ENCODE assay signal across 18 cellular contexts in the genomic region with DNA sequence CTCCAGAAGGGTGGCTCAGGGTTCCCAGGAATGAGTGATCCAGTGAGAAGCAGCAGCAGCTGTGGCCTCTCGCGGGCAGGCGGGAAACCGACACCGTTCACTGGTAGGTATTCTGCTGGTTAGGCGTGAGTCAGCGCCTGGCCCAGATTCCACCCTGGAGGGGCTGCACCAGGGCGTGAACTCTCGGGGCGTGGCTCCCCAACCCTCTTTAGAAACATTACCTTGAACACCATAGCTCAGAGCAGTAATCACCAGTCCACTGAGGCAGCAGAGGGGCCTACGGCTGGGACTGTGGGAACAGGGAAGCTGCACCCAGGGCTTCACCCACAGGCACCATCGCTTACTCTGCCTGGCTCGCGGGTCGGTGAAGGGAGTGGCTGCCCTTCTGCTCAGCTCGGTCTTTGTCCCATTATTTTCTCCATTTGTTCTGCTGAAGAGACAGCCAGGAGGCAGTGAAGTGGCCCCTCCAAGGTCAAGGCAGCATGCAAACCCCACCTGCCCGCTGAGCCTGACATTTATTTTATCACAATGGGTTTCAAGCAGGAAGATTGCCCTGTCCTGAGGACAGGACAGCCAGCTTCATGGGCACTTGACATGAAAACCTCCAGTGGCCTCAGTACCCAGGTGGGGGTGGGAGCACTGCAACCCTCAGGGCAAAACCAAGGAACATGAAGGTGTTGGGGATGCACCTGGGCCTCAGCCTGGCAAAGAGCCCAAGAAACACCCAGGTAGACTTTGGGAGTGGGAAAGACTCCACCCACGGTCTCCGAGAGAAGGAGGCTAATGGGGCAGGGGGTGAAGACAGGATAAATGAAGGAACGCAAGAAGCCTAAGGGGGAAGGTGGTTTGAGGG. TPM values are rescaled to one million over a fixed set of nuclear protein-coding genes. Genes with fewer than 3 reads are reported as not detected.
DNase-seq lines count a peak whose midpoint lies in the region; ATAC-seq and TF ChIP-seq lines count a peak whose summit lies in the region.
"Had no signal": no experiment of that assay in that cellular context is flagged by ENCODE, and none has a peak within 500 bp of the region (broad histone marks: within the 10 kb centered on the region; RNA-seq: fewer than 3 reads in every experiment).

No MANE protein-coding gene starts in this region.

- H3K9me2 ChIP-seq in HCT116 (ENCODE audit: insufficient read depth), result no peaks in the 10 kb centered on the region

- WGBS in thymus, result 97% methylated on average over 20 of the region's 20 CpGs

- no peak overlapping the region for H3K4me3 ChIP-seq in HCT116 (replicated peaks in 1 of 2; ENCODE audit: low read depth in 1 of 2, low read length in 2 of 2)
- no peak overlapping the region for H3K4me3 ChIP-seq in thymus (ENCODE audit: low read length)
- H3K4me3 ChIP-seq: gastroesophageal sphincter had no signal

- ATAC-seq in HCT116 (peak; percentile 91), GM21619 (IDR thresholded peaks at IDR 0.05; ENCODE audit: unreplicated experiment) (no peak)
- ATAC-seq: activated CD4-positive, alpha-beta T cell treated with anti-CD3 and anti-CD28 coated beads for 36 hours; effector memory CD8-positive, alpha-beta T cell; gastroesophageal sphincter had no signal

- TF ChIP-seq RAD21 in HCT116 (IDR thresholded peaks at IDR 0.05; ENCODE audit: low read depth), result no peak

- no peaks in the 10 kb centered on the region for H4K20me1 ChIP-seq in HCT116 (ENCODE audit: insufficient read depth)

- no peaks in the 10 kb centered on the region for H3K36me3 ChIP-seq in HCT116 (ENCODE audit: control insufficient read depth in 1 of 2, insufficient read depth in 2 of 2, low read length in 2 of 2)
- H3K36me3 ChIP-seq in thymus (ENCODE audit: control insufficient read depth, insufficient read depth), result no peaks in the 10 kb centered on the region
- H3K36me3 ChIP-seq: gastroesophageal sphincter had no signal

- no peaks in the 10 kb centered on the region for H3K79me2 ChIP-seq in HCT116 (ENCODE audit: insufficient read depth, low read length)

- intact Hi-C loops in HCT116 (cut with micrococcal nuclease), result no loop called here

- RAD21 ChIA-PET in HCT116 (lab: Charles Lee; ENCODE audit: low non-redundant PET in 1 of 2, low total read pairs in 2 of 2, uncharacterized antibody in 2 of 2, unreplicated experiment in 2 of 2), result no interaction called here

- H2AFZ ChIP-seq in HCT116 (ENCODE audit: low read depth, low read length, poor library complexity, severe bottlenecking), result no peak overlapping the region

- peak overlapping the region; percentile 31; the same call in 1 of the 2 replicates for H3K9ac ChIP-seq in HCT116 (ENCODE audit: low read length)

- H3K27ac ChIP-seq in HCT116 (ENCODE audit: low read depth, low read length) (no peak overlapping the region), RWPE1 (peak overlapping the region; percentile 67), thymus (ENCODE audit: low read depth) (peak overlapping the region; percentile 8)
- H3K27ac ChIP-seq: gastroesophageal sphincter had no signal

- DNase-seq in HCT116 (ENCODE audit: low read depth, low spot score) (no peak), RWPE1 (ENCODE audit: low spot score) (peak; percentile 82), left kidney (ENCODE audit: low read depth, low spot score) (peak; percentile 41), NCI-H748 treated with DMSO at 0.1 percent for 48 hours (lab: John Stamatoyannopoulos, UW) (no peak), C1 segment of cervical spinal cord (lab: John Stamatoyannopoulos, UW) (no peak)
- DNase-seq: activated CD4-positive, alpha-beta T cell treated with anti-CD3 and anti-CD28 coated beads for 36 hours; activated naive CD8-positive, alpha-beta T cell treated with anti-CD3 and anti-CD28 coated beads, Interleukin-2, amount 10 ng/mL, durations not matched to agents 7 days and 5 days; caudate nucleus; CD4-positive, CD25-positive, alpha-beta regulatory T cell; effector memory CD8-positive, alpha-beta T cell; HFFc6; NCI-H2029; small intestine; stimulated activated naive CD4-positive, alpha-beta T cell; T-helper 9 cell had no signal

- H3K4me1 ChIP-seq in HCT116 (ENCODE audit: control insufficient read depth in 1 of 2, insufficient read depth in 2 of 2, low read length in 2 of 2) (peaks cover 0 to 32% of the 10 kb centered on the region in 2 experiments; a peak in 2 of 4 replicates), thymus (ENCODE audit: control insufficient read depth, insufficient read depth, low read length) (no peaks in the 10 kb centered on the region)

- no peak for TF ChIP-seq POLR2A in HCT116 (IDR thresholded peaks at IDR 0.05; ENCODE audit: borderline replicate concordance, extremely low read depth, insufficient read depth, insufficient read length)

- H3K27me3 ChIP-seq in HCT116 (ENCODE audit: insufficient read depth, low read length) (no peaks in the 10 kb centered on the region), thymus (ENCODE audit: control insufficient read depth, insufficient read depth) (no peaks in the 10 kb centered on the region)
- H3K27me3 ChIP-seq: gastroesophageal sphincter had no signal

- CTCF ChIA-PET in HCT116 (lab: Charles Lee) (no interaction called here), RWPE1 (lab: Yijun Ruan, JAX) (interaction anchor here (0.7 to 1.1 kb wide), 2 partner anchors 21 to 75 kb away, joined by 3 read pairs; no protein-coding TSS in a partner anchor)

- POLR2A ChIA-PET in HCT116 (lab: Charles Lee) (no interaction called here), RWPE1 (lab: Yijun Ruan, JAX; ENCODE audit: low non-redundant PET) (interaction anchor here (1.1 kb wide), 1 partner anchor 37 kb away, joined by 3 read pairs; no protein-coding TSS in a partner anchor)

- BruUV-seq in HCT116 (replicated peaks; lab: Mats Ljungman, UMichigan), result no TSS peak

- peak overlapping the region; percentile 58 for H3K4me2 ChIP-seq in HCT116 (ENCODE audit: low read length)

- H3K9me3 ChIP-seq in HCT116 (ENCODE audit: control insufficient read depth in 1 of 2, insufficient read depth in 1 of 2, low read depth in 1 of 2, low read length in 2 of 2) (no peaks in the 10 kb centered on the region), thymus (ENCODE audit: control insufficient read depth) (no peaks in the 10 kb centered on the region)
- H3K9me3 ChIP-seq: gastroesophageal sphincter had no signal

- TF ChIP-seq CTCF in HCT116 (IDR thresholded peaks at IDR 0.05 in 2 of 3, conservative IDR thresholded peaks at IDR 0.05 in 1 of 3; ENCODE audit: borderline replicate concordance in 1 of 3, insufficient read depth in 1 of 3, low read depth in 2 of 3, low read length in 2 of 3) (no peak), RWPE1 (conservative IDR thresholded peaks at IDR 0.05; ENCODE audit: low read depth) (no peak)

TF ChIP-seq in HCT116, 20 proteins besides CTCF, POLR2A, EP300 and RAD21:
- TF ChIP-seq SP1 (IDR thresholded peaks at IDR 0.05; ENCODE audit: low read depth), result peak; percentile 39
- TF ChIP-seq ZNF274 (IDR thresholded peaks at IDR 0.05; ENCODE audit: low read depth, low read length), result no peak

RNA-seq across cellular contexts. Expression of gene CD93, which starts 51.0 kb away (rescaled TPM):
- 0.07 TPM for total RNA-seq in HCT116 (2021; ENCODE audit: unreplicated experiment)
- polyA plus RNA-seq in HCT116 (2012), result not detected in 2 replicates
- polyA plus RNA-seq in thymus, result 16.4 TPM
- total RNA-seq: HFFc6 had no signal

Comparison
In these comparisons a context has a peak if more than half of its experiments do, and no peak if none do; other contexts are left out.
1. DNase-seq: peak in RWPE1 (single experiment) and left kidney (single experiment); none in HCT116 (single experiment), NCI-H748 treated with DMSO at 0.1 percent for 48 hours (single experiment) and C1 segment of cervical spinal cord (0 of 14).